ENCODE assay signal across 13 cellular contexts in the genomic region with DNA sequence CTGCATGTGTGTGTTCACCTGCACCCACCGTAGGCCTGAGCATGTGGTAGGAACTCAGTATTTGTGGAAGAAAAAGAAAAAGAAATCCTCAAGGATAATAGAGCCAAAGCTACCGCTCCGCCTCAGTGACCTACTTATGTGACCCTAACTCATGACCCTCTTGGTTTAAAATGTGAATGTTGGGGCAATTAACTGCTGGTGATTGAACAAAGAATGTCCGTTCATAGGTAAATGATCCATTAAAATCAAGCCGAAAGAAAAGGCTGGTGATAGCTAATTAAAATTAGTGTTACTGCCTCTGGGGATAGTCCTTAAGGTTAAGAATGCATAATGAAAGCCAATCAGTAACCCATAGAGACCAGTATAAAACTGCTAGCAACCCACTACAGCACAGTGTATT.
DNase-seq lines count a peak whose midpoint lies in the region; ATAC-seq lines count a peak whose summit lies in the region.
"Had no signal": no experiment of that assay in that cellular context is flagged by ENCODE, and none has a peak within 500 bp of the region (broad histone marks: within the 10 kb centered on the region; RNA-seq: fewer than 3 reads in every experiment).

No MANE protein-coding gene starts in this region.

- intact Hi-C loops in naive thymus-derived CD4-positive, alpha-beta T cell (cut with micrococcal nuclease), result no loop called here
- intact Hi-C loops in aorta (cut with DNase I), result no loop called here

- peaks cover 0 to 3% of the 10 kb centered on the region in 2 donors for H3K4me1 ChIP-seq in naive thymus-derived CD4-positive, alpha-beta T cell (ENCODE audit: control insufficient read depth in 2 of 2, insufficient read depth in 2 of 2, low read length in 2 of 2)
- no peaks in the 10 kb centered on the region for H3K4me1 ChIP-seq in aorta (ENCODE audit: control insufficient read depth in 1 of 2, insufficient read depth in 2 of 2, low read length in 2 of 2)

- H3K36me3 Mint-ChIP-seq in activated T-cell treated with anti-CD3 and anti-CD28 coated beads, Interleukin-2, amount 50 U/mL, for 72 hours (ENCODE audit: insufficient read depth in 2 of 2), result peaks cover 0 to 7% of the 10 kb centered on the region in 2 donors
- peaks cover 14% of the 10 kb centered on the region for H3K36me3 Mint-ChIP-seq in central memory CD8-positive, alpha-beta T cell (ENCODE audit: insufficient read depth)
- H3K36me3 Mint-ChIP-seq in naive thymus-derived CD4-positive, alpha-beta T cell, result peaks cover 5 to 30% (median 13%) of the 10 kb centered on the region in 5 donors

- peak overlapping the region; percentile 72 for H3K27ac Mint-ChIP-seq in activated T-cell treated with anti-CD3 and anti-CD28 coated beads, Interleukin-2, amount 50 U/mL, for 72 hours
- peak overlapping the region; percentile 44 for H3K27ac Mint-ChIP-seq in central memory CD8-positive, alpha-beta T cell (ENCODE audit: low read depth)
- H3K27ac Mint-ChIP-seq in naive thymus-derived CD4-positive, alpha-beta T cell, result peak overlapping the region in 5 of 9 donors; percentile 12 to 52 (median 43)

- no peaks in the 10 kb centered on the region for H3K27me3 Mint-ChIP-seq in activated T-cell treated with anti-CD3 and anti-CD28 coated beads, Interleukin-2, amount 50 U/mL, for 72 hours (ENCODE audit: low read depth)
- H3K27me3 Mint-ChIP-seq in central memory CD8-positive, alpha-beta T cell, result no peaks in the 10 kb centered on the region
- H3K27me3 Mint-ChIP-seq in naive thymus-derived CD4-positive, alpha-beta T cell, result no peaks in the 10 kb centered on the region

- CTCF ChIA-PET in naive thymus-derived CD4-positive, alpha-beta T cell (lab: Charles Lee), result no interaction called here

- H3K27me3 ChIP-seq in naive thymus-derived CD4-positive, alpha-beta T cell (ENCODE audit: control insufficient read depth in 2 of 2, insufficient read depth in 2 of 2, low read length in 2 of 2), result no peaks in the 10 kb centered on the region
- H3K27me3 ChIP-seq in aorta (ENCODE audit: control insufficient read depth in 1 of 2, insufficient read depth in 2 of 2, low read length in 1 of 2), result no peaks in the 10 kb centered on the region
- H3K27me3 ChIP-seq: BLaER1 treated with 17β-estradiol and CSF1 and Interleukin-3, amounts not matched to agents 10 nM and 100 nM had no signal

- H3K9me3 Mint-ChIP-seq in activated T-cell treated with anti-CD3 and anti-CD28 coated beads, Interleukin-2, amount 50 U/mL, for 72 hours, result no peaks in the 10 kb centered on the region
- H3K9me3 Mint-ChIP-seq in central memory CD8-positive, alpha-beta T cell, result no peaks in the 10 kb centered on the region
- H3K9me3 Mint-ChIP-seq in naive thymus-derived CD4-positive, alpha-beta T cell, result no peaks in the 10 kb centered on the region

- H3K4me3 Mint-ChIP-seq in activated T-cell treated with anti-CD3 and anti-CD28 coated beads, Interleukin-2, amount 50 U/mL, for 72 hours, result no peak overlapping the region
- H3K4me3 Mint-ChIP-seq in central memory CD8-positive, alpha-beta T cell, result no peak overlapping the region
- H3K4me3 Mint-ChIP-seq in naive thymus-derived CD4-positive, alpha-beta T cell, result no peak overlapping the region

- no peak overlapping the region for H3K4me3 ChIP-seq in naive thymus-derived CD4-positive, alpha-beta T cell (ENCODE audit: low read length)
- no peak overlapping the region for H3K4me3 ChIP-seq in aorta (ENCODE audit: low read length in 2 of 2)
- H3K4me3 ChIP-seq: BLaER1 treated with 17β-estradiol and CSF1 and Interleukin-3, amounts not matched to agents 10 nM and 100 nM; K562 had no signal

- POLR2A ChIA-PET in naive thymus-derived CD4-positive, alpha-beta T cell (lab: Charles Lee), result no interaction called here

- no peaks in the 10 kb centered on the region for H3K9me3 ChIP-seq in naive thymus-derived CD4-positive, alpha-beta T cell (ENCODE audit: control insufficient read depth in 2 of 3, low read length in 3 of 3)
- no peaks in the 10 kb centered on the region for H3K9me3 ChIP-seq in aorta (ENCODE audit: control insufficient read depth, low read length)
- H3K9me3 ChIP-seq: BLaER1 treated with 17β-estradiol and CSF1 and Interleukin-3, amounts not matched to agents 10 nM and 100 nM had no signal

- H3K36me3 ChIP-seq in naive thymus-derived CD4-positive, alpha-beta T cell (ENCODE audit: control insufficient read depth in 2 of 3, insufficient read depth in 3 of 3, low read length in 3 of 3), result peaks cover 0 to 21% (median 0%) of the 10 kb centered on the region in 3 experiments
- no peaks in the 10 kb centered on the region for H3K36me3 ChIP-seq in aorta (ENCODE audit: control insufficient read depth in 1 of 2, insufficient read depth in 2 of 2, low read length in 1 of 2)

- no peak overlapping the region for H3K27ac ChIP-seq in naive thymus-derived CD4-positive, alpha-beta T cell (ENCODE audit: low read depth, low read length)
- no peak overlapping the region for H3K27ac ChIP-seq in aorta (ENCODE audit: low read depth in 1 of 2, low read length in 2 of 2)
- H3K27ac ChIP-seq: BLaER1 treated with 17β-estradiol and CSF1 and Interleukin-3, amounts not matched to agents 10 nM and 100 nM had no signal

- 91 to 93% methylated on average over 5 of the region's 5 CpGs for whole genome bisulfite sequencing in aorta, 2 donors

- H3K4me1 Mint-ChIP-seq in activated T-cell treated with anti-CD3 and anti-CD28 coated beads, Interleukin-2, amount 50 U/mL, for 72 hours (ENCODE audit: low read depth), result peaks cover 54% of the 10 kb centered on the region
- H3K4me1 Mint-ChIP-seq in central memory CD8-positive, alpha-beta T cell, result peaks cover 61% of the 10 kb centered on the region
- H3K4me1 Mint-ChIP-seq in naive thymus-derived CD4-positive, alpha-beta T cell, result peaks cover 13 to 61% (median 49%) of the 10 kb centered on the region in 7 donors

- ATAC-seq in activated T-cell treated with anti-CD3 and anti-CD28 coated beads, Interleukin-2, amount 50 U/mL, for 72 hours (replicated peaks in 1 of 2), result no peak
- no peak for ATAC-seq in central memory CD8-positive, alpha-beta T cell (replicated peaks; ENCODE audit: extremely low read depth, poor library complexity, severe bottlenecking)
- ATAC-seq in naive thymus-derived CD4-positive, alpha-beta T cell, result no peak
- ATAC-seq in HG03442 (IDR thresholded peaks at IDR 0.05; ENCODE audit: unreplicated experiment) (no peak), aorta (ENCODE audit: low FRiP score) (no peak)
- ATAC-seq: K562 had no signal

- no peak for DNase-seq in activated T-cell treated with anti-CD3 and anti-CD28 coated beads, Interleukin-2, amount 50 U/mL, for 72 hours
- no peak for DNase-seq in activated T-cell treated with anti-CD3 and anti-CD28 coated beads, Interleukin-2, amount 50 U/mL, for 48 hours
- DNase-seq in NCI-H69 (lab: John Stamatoyannopoulos, UW) (peak; percentile 48), aorta (no peak)
- no peak for DNase-seq in central memory CD8-positive, alpha-beta T cell (ENCODE audit: low spot score in 2 of 2)
- no peak for DNase-seq in naive thymus-derived CD4-positive, alpha-beta T cell
- no peak for DNase-seq in NK-92 treated with Interleukin-12 subunit alpha and Interleukin-12 subunit beta, amount 100 ng/mL, for 24 hours (lab: John Stamatoyannopoulos, UW)
- DNase-seq: EL, NCI-H82, SHP77 had no signal
